In the genomic region with DNA sequence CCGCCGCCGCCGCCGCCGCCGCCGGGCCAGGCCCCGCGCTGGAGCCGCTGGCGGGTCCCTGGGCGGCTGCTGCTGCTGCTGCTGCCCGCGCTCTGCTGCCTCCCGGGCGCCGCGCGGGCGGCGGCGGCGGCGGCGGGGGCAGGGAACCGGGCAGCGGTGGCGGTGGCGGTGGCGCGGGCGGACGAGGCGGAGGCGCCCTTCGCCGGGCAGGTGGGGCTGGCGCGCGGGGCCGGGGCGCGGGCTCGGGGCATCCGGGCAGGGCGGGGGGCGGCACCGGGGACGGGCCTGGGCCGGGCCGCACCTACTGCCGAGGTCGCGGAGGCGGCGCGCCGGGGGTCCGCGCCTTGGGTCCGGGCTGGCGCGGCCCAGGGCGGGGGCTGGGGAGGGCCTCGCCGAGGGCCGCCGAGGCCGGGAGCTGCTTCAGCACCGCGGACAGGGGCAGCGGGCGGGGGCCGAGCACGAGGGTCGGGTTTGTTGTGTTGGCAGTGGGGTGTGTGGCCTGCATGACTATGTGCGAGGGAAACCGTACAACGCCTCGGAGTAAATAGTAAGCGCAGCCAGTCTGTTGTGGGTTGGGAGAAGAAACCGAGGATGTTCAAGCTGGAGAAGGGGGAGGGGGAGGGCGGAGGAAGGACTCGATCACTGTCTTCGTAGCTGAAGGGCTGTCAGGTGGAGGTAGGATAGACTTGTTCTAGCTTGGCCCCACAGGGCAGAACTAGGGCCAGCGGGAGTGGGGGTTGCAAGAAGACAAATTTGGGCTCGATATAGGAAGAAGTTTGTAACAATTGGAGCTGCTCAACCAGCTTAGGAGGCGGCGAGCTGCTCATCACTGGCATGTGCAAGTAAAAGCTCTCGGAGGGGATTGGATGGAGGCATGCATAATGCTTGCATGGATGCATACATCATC, we compare ENCODE assay signal across 8 cellular contexts. TPM values are rescaled to one million over a fixed set of nuclear protein-coding genes. Genes with fewer than 3 reads are reported as not detected.
DNase-seq lines count a peak whose midpoint lies in the region; ATAC-seq and TF ChIP-seq lines count a peak whose summit lies in the region.

No MANE protein-coding gene starts in this region.

- POLR2A ChIA-PET in activated CD8-positive, alpha-beta T cell treated with anti-CD3 and anti-CD28 coated beads for 36 hours (lab: Charles Lee): interaction anchor here (0.6 kb wide), 1 partner anchor 14 kb away, joined by 3 read pairs; no protein-coding TSS in a partner anchor

- H3K9me3 Mint-ChIP-seq in activated CD8-positive, alpha-beta T cell treated with anti-CD3 and anti-CD28 coated beads for 36 hours: no peaks in the 10 kb centered on the region
- H3K9me3 Mint-ChIP-seq in effector memory CD8-positive, alpha-beta T cell: no peaks in the 10 kb centered on the region
- peaks cover 0 to 1% of the 10 kb centered on the region in 2 donors for H3K9me3 Mint-ChIP-seq in stimulated activated naive B cell treated with anti-CD40 and anti-IgM and Interleukin-4, amounts not matched to agents 10 μg/mL and 1 μg/mL and 100 μg/mL, for 72 hours

- CTCF ChIA-PET in activated CD8-positive, alpha-beta T cell treated with anti-CD3 and anti-CD28 coated beads for 36 hours (lab: Charles Lee): interaction anchor here (0.5 to 1.2 kb wide), 3 partner anchors 19 to 143 kb away, joined by 3 to 5 read pairs (median 3); no protein-coding TSS in a partner anchor

- H3K9me3 ChIP-seq in mucosa of descending colon: no peaks in the 10 kb centered on the region

- no peak overlapping the region for H3K27ac Mint-ChIP-seq in activated CD8-positive, alpha-beta T cell treated with anti-CD3 and anti-CD28 coated beads for 36 hours
- peak overlapping the region; percentile 36 to 44 for H3K27ac Mint-ChIP-seq in effector memory CD8-positive, alpha-beta T cell
- H3K27ac Mint-ChIP-seq in stimulated activated naive B cell treated with anti-CD40 and anti-IgM and Interleukin-4, amounts not matched to agents 10 μg/mL and 1 μg/mL and 100 μg/mL, for 72 hours: no peak overlapping the region

- no peak overlapping the region for H3K4me3 ChIP-seq in mucosa of descending colon

- H3K27me3 Mint-ChIP-seq in activated CD8-positive, alpha-beta T cell treated with anti-CD3 and anti-CD28 coated beads for 36 hours: peaks cover 23% of the 10 kb centered on the region
- peaks cover 28 to 30% of the 10 kb centered on the region in 2 donors for H3K27me3 Mint-ChIP-seq in effector memory CD8-positive, alpha-beta T cell
- H3K27me3 Mint-ChIP-seq in stimulated activated naive B cell treated with anti-CD40 and anti-IgM and Interleukin-4, amounts not matched to agents 10 μg/mL and 1 μg/mL and 100 μg/mL, for 72 hours: peaks cover 28 to 54% of the 10 kb centered on the region in 2 donors

- intact Hi-C loops in activated CD8-positive, alpha-beta T cell treated with anti-CD3 and anti-CD28 coated beads for 36 hours (cut with micrococcal nuclease): no loop called here
- intact Hi-C loops in mucosa of descending colon (cut with DNase I, micrococcal nuclease): no loop called here

- DNase-seq in Daoy (ENCODE audit: low read depth): peak; percentile 55
- DNase-seq in NCI-H146 treated with DMSO at 0.1 percent for 48 hours (lab: John Stamatoyannopoulos, UW; ENCODE audit: unreplicated experiment): peak; percentile 48
- peak; percentile 59 for DNase-seq in activated CD8-positive, alpha-beta T cell treated with anti-CD3 and anti-CD28 coated beads for 36 hours
- DNase-seq in effector memory CD8-positive, alpha-beta T cell: peak; percentile 44 to 47 (median 47)
- peak in 2 of 3 donors; percentile 29 to 60 for DNase-seq in mucosa of descending colon
- DNase-seq in stimulated activated naive B cell treated with anti-CD40 and anti-IgM and Interleukin-4, amounts not matched to agents 10 μg/mL and 1 μg/mL and 100 μg/mL, for 72 hours: no peak
- no peak for DNase-seq in ureter (ENCODE audit: low spot score)
- no peak for DNase-seq in hippocampal formation (lab: John Stamatoyannopoulos, UW)

- no peaks in the 10 kb centered on the region for H3K4me1 ChIP-seq in mucosa of descending colon (ENCODE audit: low read depth)

- no peaks in the 10 kb centered on the region for H3K36me3 ChIP-seq in mucosa of descending colon (ENCODE audit: low read depth)

- H3K36me3 Mint-ChIP-seq in activated CD8-positive, alpha-beta T cell treated with anti-CD3 and anti-CD28 coated beads for 36 hours (ENCODE audit: low read depth): peaks cover 6% of the 10 kb centered on the region
- peaks cover 4% of the 10 kb centered on the region for H3K36me3 Mint-ChIP-seq in effector memory CD8-positive, alpha-beta T cell (ENCODE audit: insufficient read depth)
- H3K36me3 Mint-ChIP-seq in stimulated activated naive B cell treated with anti-CD40 and anti-IgM and Interleukin-4, amounts not matched to agents 10 μg/mL and 1 μg/mL and 100 μg/mL, for 72 hours: peaks cover 19 to 22% of the 10 kb centered on the region in 2 donors

- peak; percentile 89 for ATAC-seq in activated CD8-positive, alpha-beta T cell treated with anti-CD3 and anti-CD28 coated beads for 36 hours
- ATAC-seq in effector memory CD8-positive, alpha-beta T cell (replicated peaks): peak; percentile 89
- ATAC-seq in mucosa of descending colon: peak; percentile 74
- peak; percentile 71 to 82 for ATAC-seq in stimulated activated naive B cell treated with anti-CD40 and anti-IgM and Interleukin-4, amounts not matched to agents 10 μg/mL and 1 μg/mL and 100 μg/mL, for 72 hours (replicated peaks)

- peaks cover 3% of the 10 kb centered on the region for H3K4me1 Mint-ChIP-seq in activated CD8-positive, alpha-beta T cell treated with anti-CD3 and anti-CD28 coated beads for 36 hours (ENCODE audit: low read depth)
- H3K4me1 Mint-ChIP-seq in effector memory CD8-positive, alpha-beta T cell (ENCODE audit: low read depth in 2 of 2): peaks cover 6 to 16% of the 10 kb centered on the region in 2 donors
- peaks cover 10 to 15% of the 10 kb centered on the region in 2 donors for H3K4me1 Mint-ChIP-seq in stimulated activated naive B cell treated with anti-CD40 and anti-IgM and Interleukin-4, amounts not matched to agents 10 μg/mL and 1 μg/mL and 100 μg/mL, for 72 hours

- no peak for TF ChIP-seq CTCF in activated CD8-positive, alpha-beta T cell treated with anti-CD3 and anti-CD28 coated beads for 36 hours (IDR thresholded peaks at IDR 0.05)
- no peak for TF ChIP-seq CTCF in mucosa of descending colon (IDR thresholded peaks at IDR 0.05)

- peak overlapping the region; percentile 61 for H3K4me3 Mint-ChIP-seq in activated CD8-positive, alpha-beta T cell treated with anti-CD3 and anti-CD28 coated beads for 36 hours
- peak overlapping the region; percentile 63 to 75 for H3K4me3 Mint-ChIP-seq in effector memory CD8-positive, alpha-beta T cell
- peak overlapping the region; percentile 49 to 70 for H3K4me3 Mint-ChIP-seq in stimulated activated naive B cell treated with anti-CD40 and anti-IgM and Interleukin-4, amounts not matched to agents 10 μg/mL and 1 μg/mL and 100 μg/mL, for 72 hours

RNA-seq across cellular contexts. Expression of gene MMP24, which starts 0.5 kb away (rescaled TPM):
- 0.54 and 0.86 TPM in 2 replicates for total RNA-seq in Daoy (2014; rRNA removed; shearing (Covaris generic))
- not detected for total RNA-seq in activated CD8-positive, alpha-beta T cell treated with anti-CD3 and anti-CD28 coated beads for 36 hours
- total RNA-seq in mucosa of descending colon (under 1 TPM; 0.24 to 0.70 (median 0.58) TPM), ureter (0.55 TPM)

RNA-seq across cellular contexts. Expression of gene MMP24OS, which starts 50.9 kb away (rescaled TPM):
- 1.1 and 2.2 TPM in 2 replicates for total RNA-seq in Daoy (2014; rRNA removed; shearing (Covaris generic))
- total RNA-seq in activated CD8-positive, alpha-beta T cell treated with anti-CD3 and anti-CD28 coated beads for 36 hours: 10 to 100 TPM; 46.6 to 48.4 TPM
- total RNA-seq in mucosa of descending colon: 100 to 1,000 TPM in 2 of 3 donors, 10 to 100 TPM in 1; 90.9 to 156 (median 124) TPM
- 103 TPM for total RNA-seq in ureter

RNA-seq across cellular contexts. Expression of gene PROCR, which starts 55.2 kb away (rescaled TPM):
- total RNA-seq in Daoy (2014; rRNA removed; shearing (Covaris generic)): 20.9 and 21.8 TPM in 2 replicates
- 1 to 10 TPM; 2.3 to 3.0 TPM for total RNA-seq in activated CD8-positive, alpha-beta T cell treated with anti-CD3 and anti-CD28 coated beads for 36 hours
- total RNA-seq in mucosa of descending colon (10 to 100 TPM in 2 of 3 donors, 1 to 10 TPM in 1; 6.1 to 15.0 (median 11.7) TPM), ureter (17.6 TPM)

RNA-seq across cellular contexts. Expression of gene EIF6, which starts 57.5 kb away (rescaled TPM):
- total RNA-seq in Daoy (2014; rRNA removed; shearing (Covaris generic)): 316 and 384 TPM in 2 replicates
- 100 to 1,000 TPM; 132 to 144 TPM for total RNA-seq in activated CD8-positive, alpha-beta T cell treated with anti-CD3 and anti-CD28 coated beads for 36 hours
- 100 to 1,000 TPM; 105 to 206 (median 182) TPM for total RNA-seq in mucosa of descending colon
- total RNA-seq in ureter: 191 TPM

Comparison
In these comparisons a context has a peak if more than half of its experiments do, and no peak if none do; other contexts are left out.
1. DNase-seq: peak in Daoy (single experiment), NCI-H146 treated with DMSO at 0.1 percent for 48 hours (single experiment), activated CD8-positive, alpha-beta T cell treated with anti-CD3 and anti-CD28 coated beads for 36 hours (single experiment), effector memory CD8-positive, alpha-beta T cell (3 of 3) and mucosa of descending colon (2 of 3); none in stimulated activated naive B cell treated with anti-CD40 and anti-IgM and Interleukin-4, amounts not matched to agents 10 μg/mL and 1 μg/mL and 100 μg/mL, for 72 hours (single experiment), ureter (single experiment) and hippocampal formation (0 of 2).
2. H3K27ac Mint-ChIP-seq: peak in effector memory CD8-positive, alpha-beta T cell (2 of 2); none in activated CD8-positive, alpha-beta T cell treated with anti-CD3 and anti-CD28 coated beads for 36 hours (single experiment) and stimulated activated naive B cell treated with anti-CD40 and anti-IgM and Interleukin-4, amounts not matched to agents 10 μg/mL and 1 μg/mL and 100 μg/mL, for 72 hours (single experiment).
3. RNA of gene MMP24OS, which starts 50.9 kb away (total RNA-seq): 90.9 to 156 TPM in mucosa of descending colon, 103 TPM in ureter (single experiment) and 46.6 to 48.4 TPM in activated CD8-positive, alpha-beta T cell treated with anti-CD3 and anti-CD28 coated beads for 36 hours; 1.1 to 2.2 TPM in Daoy; every median in the first group is over 10 times any median in the second.
4. Peak in every context shown above with its lines, with median percentiles within 50 percentile points of each other: ATAC-seq and H3K4me3 Mint-ChIP-seq.